Comparison of ENCODE assay signal across 10 cellular contexts in the genomic region with DNA sequence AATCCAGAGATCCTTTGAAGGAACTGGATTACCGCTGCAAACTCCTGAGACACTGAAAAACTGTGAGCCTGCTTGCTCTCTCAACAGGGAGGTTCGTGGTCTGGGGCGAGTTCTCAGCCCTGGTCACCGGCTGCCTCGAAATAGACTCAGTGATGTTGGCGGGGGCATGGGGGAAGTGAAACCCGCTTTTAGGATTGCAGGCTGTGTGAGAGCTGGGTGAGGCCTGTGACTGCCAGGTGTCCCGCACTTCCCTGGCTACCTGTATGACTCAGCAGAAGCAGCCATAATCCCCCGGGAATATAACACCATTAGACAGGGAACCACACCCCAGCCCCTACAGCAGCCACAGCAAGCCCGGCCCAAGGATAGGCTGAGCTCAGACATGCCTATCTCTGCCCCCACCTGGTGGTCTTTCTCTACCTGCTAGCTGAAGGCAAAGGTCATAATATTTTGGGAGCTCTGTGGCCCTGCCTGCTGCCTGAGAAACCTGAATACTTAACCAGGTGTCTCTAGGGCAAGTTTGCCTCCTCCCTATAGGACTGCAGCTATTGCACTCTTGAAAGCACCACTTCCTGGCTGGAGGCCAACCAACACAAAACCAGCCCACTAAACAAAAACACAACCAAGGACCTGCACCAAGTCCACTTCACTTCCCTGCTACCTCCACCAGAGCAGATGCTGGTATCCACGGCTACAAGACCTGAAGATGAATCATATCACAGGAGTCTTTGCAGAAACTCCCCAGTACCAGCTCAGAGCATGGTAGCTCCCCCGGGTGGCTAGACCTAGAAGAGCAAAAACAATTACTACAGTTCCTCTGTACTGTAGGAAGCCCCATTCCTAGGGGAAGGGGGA.
DNase-seq lines count a peak whose midpoint lies in the region; ATAC-seq and FAIRE-seq lines count a peak whose summit lies in the region.
"Had no signal": no experiment of that assay in that cellular context is flagged by ENCODE, and none has a peak within 500 bp of the region (broad histone marks: within the 10 kb centered on the region; RNA-seq: fewer than 3 reads in every experiment).

No MANE protein-coding gene starts in this region.

- H3K4me3 Mint-ChIP-seq in naive B cell, result peak overlapping the region in 6 of 8 donors; percentile 44 to 76 (median 48)

- peaks cover 0 to 7% of the 10 kb centered on the region in 2 donors for H3K36me3 Mint-ChIP-seq in naive B cell

- DNase-seq in NCI-H748 (lab: John Stamatoyannopoulos, UW; ENCODE audit: unreplicated experiment) (peak; percentile 26), NCI-H748 treated with DMSO at 0.1 percent for 48 hours (lab: John Stamatoyannopoulos, UW) (no peak), naive B cell (peak; percentile 63), NCI-H1436 treated with DMSO at 0.1 percent for 48 hours (lab: John Stamatoyannopoulos, UW) (no peak), RCC 7860 (ENCODE audit: low spot score) (no peak)
- no peak for DNase-seq in stimulated activated CD4-positive, alpha-beta T cell treated with anti-CD3 and anti-CD28 coated beads, Interleukin-4, amount 100 ng/mL, for 24 hours
- DNase-seq: hippocampal formation, SW 1271 had no signal

- peaks cover 20 to 33% (median 22%) of the 10 kb centered on the region in 3 donors for H3K4me1 Mint-ChIP-seq in naive B cell

- peaks cover 0 to 21% (median 7%) of the 10 kb centered on the region in 7 donors for H3K9me3 Mint-ChIP-seq in naive B cell

- ATAC-seq in GM21786 (IDR thresholded peaks at IDR 0.05; ENCODE audit: unreplicated experiment), result peak; percentile 88
- peak; percentile 93 for ATAC-seq in HG03521 (IDR thresholded peaks at IDR 0.05; ENCODE audit: unreplicated experiment)
- peak; percentile 96 to 98 for ATAC-seq in naive B cell (ENCODE audit: low read depth in 2 of 2)

- FAIRE-seq in RCC 7860 (lab: Jason Lieb, UNC), result no peak

- H3K27me3 Mint-ChIP-seq in naive B cell, result no peaks in the 10 kb centered on the region

- peak overlapping the region; percentile 4 to 92 (median 80) for H3K27ac Mint-ChIP-seq in naive B cell

Comparison
In these comparisons a context has a peak if more than half of its experiments do, and no peak if none do; other contexts are left out.
1. DNase-seq: peak in NCI-H748 (single experiment) and naive B cell (single experiment); none in NCI-H748 treated with DMSO at 0.1 percent for 48 hours (single experiment), stimulated activated CD4-positive, alpha-beta T cell treated with anti-CD3 and anti-CD28 coated beads, Interleukin-4, amount 100 ng/mL, for 24 hours (single experiment), NCI-H1436 treated with DMSO at 0.1 percent for 48 hours (single experiment) and RCC 7860 (single experiment).
2. Peak in every context shown above with its lines, with median percentiles within 50 percentile points of each other: ATAC-seq.